25 cellular contexts compared by ENCODE assay signal in genomic region chr11:84675631-84676030, GRCh38.
"Had no signal": no experiment of that assay in that cellular context is flagged by ENCODE, and none has a peak within 500 bp of the region (broad histone marks: within the 10 kb centered on the region; RNA-seq: fewer than 3 reads in every experiment).

No MANE protein-coding gene starts in this region.

- H3K27ac Mint-ChIP-seq: activated CD4-positive, alpha-beta memory T cell treated with anti-CD3 and anti-CD28 coated beads, Interleukin-2, amount 10 ng/mL, durations not matched to agents 7 days and 5 days; activated CD4-positive, alpha-beta T cell treated with anti-CD3 and anti-CD28 coated beads, Interleukin-2, amount 10 ng/mL, durations not matched to agents 7 days and 5 days; activated naive CD8-positive, alpha-beta T cell; activated T-helper 17 cell treated with anti-CD3 and anti-CD28 coated beads, Interleukin-2, amount 50 U/mL, for 72 hours; effector memory CD8-positive, alpha-beta T cell had no signal

- H3K9me3 ChIP-seq: esophagus squamous epithelium had no signal

- H3K9me3 Mint-ChIP-seq: activated CD4-positive, alpha-beta T cell treated with anti-CD3 and anti-CD28 coated beads, Interleukin-2, amount 10 ng/mL, durations not matched to agents 7 days and 5 days had no signal

- DNase-seq: activated CD4-positive, alpha-beta memory T cell treated with anti-CD3 and anti-CD28 coated beads, Interleukin-2, amount 10 ng/mL, durations not matched to agents 7 days and 5 days; activated CD4-positive, alpha-beta T cell treated with anti-CD3 and anti-CD28 coated beads for 4 hours; activated CD4-positive, alpha-beta T cell treated with anti-CD3 and anti-CD28 coated beads, Interleukin-2, amount 10 ng/mL, durations not matched to agents 7 days and 5 days; activated CD4-positive, alpha-beta T cell treated with anti-CD3 and anti-CD28 coated beads, Interleukin-2, amount 50 U/mL, for 4 hours; activated CD4-positive, CD25-positive, alpha-beta regulatory T cell; activated CD4-positive, CD25-positive, alpha-beta regulatory T cell treated with anti-CD3 and anti-CD28 coated beads, Interleukin-2, amount 50 U/mL, for 72 hours; activated effector memory CD4-positive, alpha-beta T cell treated with Interleukin-2 at 50 U/mL for 16 hours; activated gamma-delta T cell treated with Interleukin-2 at 50 U/mL for 16 hours; activated naive CD4-positive, alpha-beta T cell treated with anti-CD3 and anti-CD28 coated beads, Interleukin-2, amount 50 U/mL, for 16 hours; activated naive CD4-positive, alpha-beta T cell treated with Interleukin-2 at 50 U/mL for 16 hours; activated T-cell treated with anti-CD3 and anti-CD28 coated beads, Interleukin-2, amount 50 U/mL, for 4 hours; amniotic stem cell; anterior cingulate cortex; brain microvascular endothelial cell; cortex of kidney; dermis blood vessel endothelial cell; effector CD4-positive, alpha-beta T cell; effector memory CD8-positive, alpha-beta T cell; esophagus squamous epithelium; foreskin melanocyte; T-helper 2 cell had no signal

- H3K4me1 Mint-ChIP-seq: activated CD4-positive, alpha-beta memory T cell treated with anti-CD3 and anti-CD28 coated beads, Interleukin-2, amount 10 ng/mL, durations not matched to agents 7 days and 5 days; activated CD4-positive, alpha-beta T cell treated with anti-CD3 and anti-CD28 coated beads, Interleukin-2, amount 10 ng/mL, durations not matched to agents 7 days and 5 days; activated T-helper 17 cell treated with anti-CD3 and anti-CD28 coated beads, Interleukin-2, amount 50 U/mL, for 72 hours; central memory CD8-positive, alpha-beta T cell had no signal

- H3K4me1 ChIP-seq: esophagus squamous epithelium had no signal

- H3K4me3 Mint-ChIP-seq: activated CD4-positive, alpha-beta memory T cell treated with anti-CD3 and anti-CD28 coated beads, Interleukin-2, amount 10 ng/mL, durations not matched to agents 7 days and 5 days; activated CD4-positive, alpha-beta T cell treated with anti-CD3 and anti-CD28 coated beads, Interleukin-2, amount 10 ng/mL, durations not matched to agents 7 days and 5 days; activated naive CD8-positive, alpha-beta T cell; activated T-cell treated with anti-CD3 and anti-CD28 coated beads, Interleukin-2, amount 50 U/mL, for 4 hours; activated T-helper 17 cell treated with anti-CD3 and anti-CD28 coated beads, Interleukin-2, amount 50 U/mL, for 72 hours; central memory CD8-positive, alpha-beta T cell; effector memory CD8-positive, alpha-beta T cell had no signal

- H3K36me3 Mint-ChIP-seq: activated naive CD8-positive, alpha-beta T cell had no signal

- H3K36me3 ChIP-seq: brain microvascular endothelial cell, esophagus squamous epithelium had no signal

- H3K27me3 ChIP-seq: brain microvascular endothelial cell, esophagus squamous epithelium had no signal

- H3K27ac ChIP-seq: brain microvascular endothelial cell, epithelial cell of prostate, esophagus squamous epithelium had no signal

- H3K27me3 Mint-ChIP-seq: activated CD4-positive, alpha-beta memory T cell treated with anti-CD3 and anti-CD28 coated beads, Interleukin-2, amount 10 ng/mL, durations not matched to agents 7 days and 5 days; activated CD4-positive, alpha-beta T cell treated with anti-CD3 and anti-CD28 coated beads, Interleukin-2, amount 10 ng/mL, durations not matched to agents 7 days and 5 days; activated naive CD8-positive, alpha-beta T cell; activated T-helper 17 cell treated with anti-CD3 and anti-CD28 coated beads, Interleukin-2, amount 50 U/mL, for 72 hours; central memory CD8-positive, alpha-beta T cell; effector memory CD8-positive, alpha-beta T cell had no signal

- H3K4me3 ChIP-seq: esophagus squamous epithelium had no signal
